26 cellular contexts compared by ENCODE assay signal in the genomic region with DNA sequence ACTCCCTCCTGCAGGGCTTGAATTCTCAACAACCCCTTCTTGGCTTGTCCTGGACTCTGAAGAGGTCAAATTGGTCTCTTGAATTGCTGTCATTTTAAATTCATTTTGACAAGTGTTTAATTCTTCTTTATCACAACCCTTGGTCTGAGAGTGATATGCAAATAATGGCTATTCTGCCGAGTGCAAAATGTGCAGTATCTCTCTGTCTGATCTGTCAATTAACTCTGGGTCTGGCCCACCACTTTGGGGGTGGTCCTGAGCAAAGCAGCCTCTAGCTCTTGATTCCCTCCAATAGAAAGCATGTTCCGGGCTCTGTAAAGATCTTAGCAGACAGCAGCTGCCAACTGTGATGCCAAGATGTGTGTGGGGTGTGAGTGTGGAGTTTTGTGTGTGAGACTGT. TPM values are rescaled to one million over a fixed set of nuclear protein-coding genes. Genes with fewer than 3 reads are reported as not detected.
"Had no signal": no experiment of that assay in that cellular context is flagged by ENCODE, and none has a peak within 500 bp of the region (broad histone marks: within the 10 kb centered on the region; RNA-seq: fewer than 3 reads in every experiment).

No MANE protein-coding gene starts in this region.

- ATAC-seq: activated T-cell treated with anti-CD3 and anti-CD28 coated beads, Interleukin-2, amount 50 U/mL, for 72 hours; K562 had no signal

- H2AFZ ChIP-seq: PC-9 had no signal

- FAIRE-seq: K562 had no signal

- H3K4me2 ChIP-seq: PC-9 had no signal

- H3K27ac Mint-ChIP-seq: activated CD4-positive, alpha-beta memory T cell treated with anti-CD3 and anti-CD28 coated beads for 36 hours; activated CD4-positive, alpha-beta T cell treated with anti-CD3 and anti-CD28 coated beads, Interleukin-2, amount 10 ng/mL, durations not matched to agents 7 days and 5 days; activated naive CD4-positive, alpha-beta T cell treated with anti-CD3 and anti-CD28 coated beads, Interleukin-2, amount 10 ng/mL, durations not matched to agents 7 days and 5 days; activated naive CD8-positive, alpha-beta T cell treated with anti-CD3 and anti-CD28 coated beads for 36 hours; activated T-cell treated with anti-CD3 and anti-CD28 coated beads, Interleukin-2, amount 50 U/mL, for 72 hours; activated T-helper 2 cell treated with anti-CD3 and anti-CD28 coated beads, Interferon-gamma antibody, Interleukin-2, Interleukin-4, amounts not matched to agents 10 μg/mL and 5 μg/mL and 100 μg/mL, durations not matched to agents 14 hours and 24 hours and 36 hours had no signal

- H3K27ac ChIP-seq: PC-9, VCaP had no signal

- DNase-seq: activated CD4-positive, alpha-beta memory T cell treated with anti-CD3 and anti-CD28 coated beads for 36 hours; activated CD4-positive, alpha-beta T cell treated with anti-CD3 and anti-CD28 coated beads, Interleukin-2, amount 10 ng/mL, durations not matched to agents 7 days and 5 days; activated CD4-positive, CD25-positive, alpha-beta regulatory T cell; activated CD8-positive, alpha-beta memory T cell treated with anti-CD3 and anti-CD28 coated beads for 24 hours; activated gamma-delta T cell treated with Interleukin-2 at 50 U/mL for 16 hours; activated naive CD4-positive, alpha-beta T cell treated with anti-CD3 and anti-CD28 coated beads, Interleukin-2, amount 10 ng/mL, durations not matched to agents 7 days and 5 days; activated naive CD8-positive, alpha-beta T cell treated with anti-CD3 and anti-CD28 coated beads for 36 hours; activated T-cell treated with anti-CD3 and anti-CD28 coated beads, Interleukin-2, amount 50 U/mL, for 72 hours; cerebellar nuclear complex; Karpas-422; MM.1S; NCI-H1105 treated with DMSO at 0.1 percent for 48 hours; NCI-H1436 treated with DMSO at 0.1 percent for 48 hours; NCI-H187; NCI-H2171; NCI-H2227 treated with DMSO at 0.1 percent for 48 hours; NCI-H446 treated with DMSO at 0.1 percent for 48 hours; NCI-H69; PC-9; SHP77 treated with DMSO at 0.1 percent for 48 hours; T-helper 1 cell had no signal

- H3K9me3 Mint-ChIP-seq: activated CD4-positive, alpha-beta memory T cell treated with anti-CD3 and anti-CD28 coated beads for 36 hours; activated CD4-positive, alpha-beta T cell treated with anti-CD3 and anti-CD28 coated beads, Interleukin-2, amount 10 ng/mL, durations not matched to agents 7 days and 5 days; activated naive CD4-positive, alpha-beta T cell treated with anti-CD3 and anti-CD28 coated beads, Interleukin-2, amount 10 ng/mL, durations not matched to agents 7 days and 5 days; activated naive CD8-positive, alpha-beta T cell treated with anti-CD3 and anti-CD28 coated beads for 36 hours; activated T-cell treated with anti-CD3 and anti-CD28 coated beads, Interleukin-2, amount 50 U/mL, for 72 hours; activated T-helper 2 cell treated with anti-CD3 and anti-CD28 coated beads, Interferon-gamma antibody, Interleukin-2, Interleukin-4, amounts not matched to agents 10 μg/mL and 5 μg/mL and 100 μg/mL, durations not matched to agents 14 hours and 24 hours and 36 hours had no signal

- H3K36me3 Mint-ChIP-seq: activated CD4-positive, alpha-beta memory T cell treated with anti-CD3 and anti-CD28 coated beads for 36 hours; activated naive CD4-positive, alpha-beta T cell treated with anti-CD3 and anti-CD28 coated beads, Interleukin-2, amount 10 ng/mL, durations not matched to agents 7 days and 5 days; activated naive CD8-positive, alpha-beta T cell treated with anti-CD3 and anti-CD28 coated beads for 36 hours had no signal

- H3K4me3 ChIP-seq: K562, PC-9 had no signal

- H3K4me3 Mint-ChIP-seq: activated CD4-positive, alpha-beta memory T cell treated with anti-CD3 and anti-CD28 coated beads for 36 hours; activated CD4-positive, alpha-beta T cell treated with anti-CD3 and anti-CD28 coated beads, Interleukin-2, amount 10 ng/mL, durations not matched to agents 7 days and 5 days; activated naive CD4-positive, alpha-beta T cell treated with anti-CD3 and anti-CD28 coated beads, Interleukin-2, amount 10 ng/mL, durations not matched to agents 7 days and 5 days; activated naive CD8-positive, alpha-beta T cell treated with anti-CD3 and anti-CD28 coated beads for 36 hours; activated T-cell treated with anti-CD3 and anti-CD28 coated beads, Interleukin-2, amount 50 U/mL, for 72 hours had no signal

RNA-seq across cellular contexts. Expression of a gene that starts 2.2 kb away (rescaled TPM):
- total RNA-seq: activated CD4-positive, alpha-beta memory T cell treated with anti-CD3 and anti-CD28 coated beads for 36 hours; activated CD4-positive, alpha-beta T cell treated with anti-CD3 and anti-CD28 coated beads, Interleukin-2, amount 10 ng/mL, durations not matched to agents 7 days and 5 days; activated naive CD8-positive, alpha-beta T cell treated with anti-CD3 and anti-CD28 coated beads for 36 hours; activated T-cell treated with anti-CD3 and anti-CD28 coated beads, Interleukin-2, amount 50 U/mL, for 72 hours; activated T-helper 2 cell treated with anti-CD3 and anti-CD28 coated beads, Interferon-gamma antibody, Interleukin-2, Interleukin-4, amounts not matched to agents 10 μg/mL and 5 μg/mL and 100 μg/mL, durations not matched to agents 14 hours and 24 hours and 36 hours; cardiac septum; K562; T-helper 2 cell treated with Interferon-gamma antibody and Interleukin-4, amounts not matched to agents 100 ng/mL and 5 ng/mL, for 36 hours had no signal
- polyA plus RNA-seq: K562 had no signal

RNA-seq across cellular contexts. Expression of a gene that starts 42.8 kb away (rescaled TPM):
- total RNA-seq: T-helper 2 cell treated with Interferon-gamma antibody and Interleukin-4, amounts not matched to agents 100 ng/mL and 5 ng/mL, for 36 hours had no signal
